7 cellular contexts compared by ENCODE assay signal in genomic region chr12:56720696-56721615, GRCh38. TPM values are rescaled to one million over a fixed set of nuclear protein-coding genes. Genes with fewer than 3 reads are reported as not detected.
DNase-seq lines count a peak whose midpoint lies in the region; ATAC-seq, FAIRE-seq and TF ChIP-seq lines count a peak whose summit lies in the region.

No MANE protein-coding gene starts in this region.

- no peaks in the 10 kb centered on the region for H3K27me3 ChIP-seq in NT2/D1 (ENCODE audit: insufficient read depth, insufficient read length)

- no peak for TF ChIP-seq CTCF in progenitor cell of endocrine pancreas (IDR thresholded peaks at IDR 0.05; ENCODE audit: unreplicated experiment)

- H3K4me1 Mint-ChIP-seq in effector memory CD8-positive, alpha-beta T cell (ENCODE audit: low read depth in 2 of 2) = peaks cover 71 to 83% of the 10 kb centered on the region in 2 donors
- peaks cover 64% of the 10 kb centered on the region for H3K4me1 Mint-ChIP-seq in progenitor cell of endocrine pancreas (ENCODE audit: low read depth)

- 0 out of 2 replicates have a peak, but pooled peaks have one; percentile 16 for TF ChIP-seq POLR2A in GM12891 (IDR thresholded peaks at IDR 0.05; ENCODE audit: low read depth, low read length)

- peaks cover 79% of the 10 kb centered on the region for H3K36me3 ChIP-seq in NT2/D1 (ENCODE audit: insufficient read depth, insufficient read length, low read length)

- peaks cover 14% of the 10 kb centered on the region for H3K4me1 ChIP-seq in NT2/D1 (ENCODE audit: insufficient read depth, insufficient read length)

- no peaks in the 10 kb centered on the region for H3K9me3 Mint-ChIP-seq in effector memory CD8-positive, alpha-beta T cell
- H3K9me3 Mint-ChIP-seq in progenitor cell of endocrine pancreas (ENCODE audit: low read depth) = no peaks in the 10 kb centered on the region

- peak overlapping the region; percentile 78 to 97 for H3K27ac Mint-ChIP-seq in effector memory CD8-positive, alpha-beta T cell
- H3K27ac Mint-ChIP-seq in progenitor cell of endocrine pancreas = peak overlapping the region; percentile 81

- no peak for ATAC-seq in effector memory CD8-positive, alpha-beta T cell (replicated peaks)
- no peak for ATAC-seq in GM19455 (IDR thresholded peaks at IDR 0.05; ENCODE audit: unreplicated experiment)

- no peaks in the 10 kb centered on the region for H3K9me3 ChIP-seq in NT2/D1 (ENCODE audit: insufficient read depth, low read length)

- H3K4me3 Mint-ChIP-seq in effector memory CD8-positive, alpha-beta T cell = peak overlapping the region; percentile 60 to 98
- no peak overlapping the region for H3K4me3 Mint-ChIP-seq in progenitor cell of endocrine pancreas (ENCODE audit: low read depth)

- H3K27me3 Mint-ChIP-seq in effector memory CD8-positive, alpha-beta T cell = no peaks in the 10 kb centered on the region
- H3K27me3 Mint-ChIP-seq in progenitor cell of endocrine pancreas = no peaks in the 10 kb centered on the region

- FAIRE-seq in GM12891 (lab: Jason Lieb, UNC) = no peak

- peak overlapping the region; percentile 0 for H3K9ac ChIP-seq in NT2/D1 (ENCODE audit: insufficient read length, low read depth)

- DNase-seq in GM12891 (ENCODE audit: insufficient read length, low spot score) (no peak), NT2/D1 (ENCODE audit: low read depth, low spot score) (no peak), progenitor cell of endocrine pancreas (ENCODE audit: low spot score, unreplicated experiment) (no peak)
- DNase-seq in effector memory CD8-positive, alpha-beta T cell = no peak
- DNase-seq in effector CD4-positive, alpha-beta T cell = no peak
- no peak for DNase-seq in stimulated activated naive CD4-positive, alpha-beta T cell treated with Interleukin-2 at 50 U/mL for 16 hours (lab: John Stamatoyannopoulos, UW)

- H3K4me3 ChIP-seq in NT2/D1 (ENCODE audit: insufficient read length, low read depth) = peak overlapping the region; percentile 13

- H3K36me3 Mint-ChIP-seq in effector memory CD8-positive, alpha-beta T cell (ENCODE audit: insufficient read depth) = peaks cover 29% of the 10 kb centered on the region
- peaks cover 33% of the 10 kb centered on the region for H3K36me3 Mint-ChIP-seq in progenitor cell of endocrine pancreas (ENCODE audit: insufficient read depth)

TF ChIP-seq in GM12891, 5 proteins besides CTCF, POLR2A, EP300 and RAD21:
- TF ChIP-seq PAX5 (IDR thresholded peaks at IDR 0.05; ENCODE audit: insufficient read depth, low read length, severe bottlenecking) (no peak), POLR2AphosphoS5 (IDR thresholded peaks at IDR 0.05; ENCODE audit: low read depth, low read length) (no peak), POU2F2 (IDR thresholded peaks at IDR 0.05; ENCODE audit: low read depth, low read length) (no peak), SPI1 (IDR thresholded peaks at IDR 0.05; ENCODE audit: low read depth, low read length) (no peak)

RNA-seq across cellular contexts. Expression of gene NACA, which starts 4.1 kb away (rescaled TPM):
- 2,973 TPM for polyA plus RNA-seq in GM12891 (2012; ENCODE audit: low read depth, missing spikeins)
- total RNA-seq in progenitor cell of endocrine pancreas = 811 and 841 TPM in 2 replicates

RNA-seq across cellular contexts. Expression of gene PRIM1, which starts 31.2 kb away (rescaled TPM):
- 27.6 TPM for polyA plus RNA-seq in GM12891 (2012; ENCODE audit: low read depth, missing spikeins)
- 21.2 and 26.6 TPM in 2 replicates for total RNA-seq in progenitor cell of endocrine pancreas

RNA-seq across cellular contexts. Expression of gene PTGES3, which starts 32.9 kb away (rescaled TPM):
- 158 TPM for polyA plus RNA-seq in GM12891 (2012; ENCODE audit: low read depth, missing spikeins)
- total RNA-seq in progenitor cell of endocrine pancreas = 231 and 234 TPM in 2 replicates

RNA-seq across cellular contexts. Expression of gene HSD17B6, which starts 42.2 kb away (rescaled TPM):
- 0.47 TPM for polyA plus RNA-seq in GM12891 (2012; ENCODE audit: low read depth, missing spikeins)
- total RNA-seq in progenitor cell of endocrine pancreas = 0.60 and 0.71 TPM in 2 replicates
